21 cellular contexts compared by ENCODE assay signal in genomic region chr2:128602038-128602698, GRCh38.
"Had no signal": no experiment of that assay in that cellular context is flagged by ENCODE, and none has a peak within 500 bp of the region (broad histone marks: within the 10 kb centered on the region; RNA-seq: fewer than 3 reads in every experiment).

No MANE protein-coding gene starts in this region.

- H3K36me3 ChIP-seq: heart left ventricle, prostate gland had no signal

- ATAC-seq: activated T-cell treated with anti-CD3 and anti-CD28 coated beads, Interleukin-2, amount 50 U/mL, for 72 hours; heart left ventricle; naive thymus-derived CD4-positive, alpha-beta T cell; sciatic nerve; T-helper 17 cell had no signal

- H3K4me1 ChIP-seq: prostate gland had no signal

- H3K4me1 Mint-ChIP-seq: naive thymus-derived CD4-positive, alpha-beta T cell; T-helper 17 cell had no signal

- H3K27me3 Mint-ChIP-seq: activated CD4-positive, alpha-beta memory T cell treated with anti-CD3 and anti-CD28 coated beads for 36 hours; naive thymus-derived CD4-positive, alpha-beta T cell; stimulated activated naive CD8-positive, alpha-beta T cell treated with anti-CD3 and anti-CD28 coated beads, Interleukin-15, Interleukin-2, amounts not matched to agents 100 ng/mL and 50 ng/mL, for 24 hours; T-helper 17 cell had no signal

- H3K36me3 Mint-ChIP-seq: activated CD4-positive, alpha-beta memory T cell treated with anti-CD3 and anti-CD28 coated beads for 36 hours; naive thymus-derived CD4-positive, alpha-beta T cell had no signal

- FAIRE-seq: islet of Langerhans, TTC549, urothelium cell line had no signal

- H3K9me3 Mint-ChIP-seq: activated CD4-positive, alpha-beta memory T cell treated with anti-CD3 and anti-CD28 coated beads for 36 hours; activated T-cell treated with anti-CD3 and anti-CD28 coated beads, Interleukin-2, amount 50 U/mL, for 72 hours; stimulated activated naive CD8-positive, alpha-beta T cell treated with anti-CD3 and anti-CD28 coated beads, Interleukin-15, Interleukin-2, amounts not matched to agents 100 ng/mL and 50 ng/mL, for 24 hours had no signal

- DNase-seq: activated CD4-positive, CD25-positive, alpha-beta regulatory T cell; activated naive CD4-positive, alpha-beta T cell; activated T-cell treated with anti-CD3 and anti-CD28 coated beads, Interleukin-2, amount 50 U/mL, for 72 hours; caudate nucleus; cortex of kidney; effector CD8-positive, alpha-beta T cell; foreskin melanocyte; naive thymus-derived CD4-positive, alpha-beta T cell; nucleus accumbens; stimulated activated CD4-positive, alpha-beta T cell treated with anti-CD3 and anti-CD28 coated beads, Interleukin-4, amount 100 ng/mL, for 1 hour; stimulated activated CD8-positive, alpha-beta memory T cell treated with anti-CD3 and anti-CD28 coated beads, Interleukin-4, amount 100 ng/mL, for 48 hours; T-helper 17 cell had no signal

- H3K27ac Mint-ChIP-seq: activated CD4-positive, alpha-beta memory T cell treated with anti-CD3 and anti-CD28 coated beads for 36 hours; activated T-cell treated with anti-CD3 and anti-CD28 coated beads, Interleukin-2, amount 50 U/mL, for 72 hours; naive thymus-derived CD4-positive, alpha-beta T cell; stimulated activated naive CD8-positive, alpha-beta T cell treated with anti-CD3 and anti-CD28 coated beads, Interleukin-15, Interleukin-2, amounts not matched to agents 100 ng/mL and 50 ng/mL, for 24 hours; T-helper 17 cell had no signal

- H3K9me3 ChIP-seq: heart left ventricle, prostate gland had no signal

- H3K4me3 Mint-ChIP-seq: activated CD4-positive, alpha-beta memory T cell treated with anti-CD3 and anti-CD28 coated beads for 36 hours; activated T-cell treated with anti-CD3 and anti-CD28 coated beads, Interleukin-2, amount 50 U/mL, for 72 hours; naive thymus-derived CD4-positive, alpha-beta T cell; stimulated activated naive CD8-positive, alpha-beta T cell treated with anti-CD3 and anti-CD28 coated beads, Interleukin-15, Interleukin-2, amounts not matched to agents 100 ng/mL and 50 ng/mL, for 24 hours; T-helper 17 cell had no signal

- H3K4me3 ChIP-seq: heart left ventricle, lung, prostate gland had no signal

- H3K27ac ChIP-seq: heart left ventricle, prostate gland had no signal

- H3K27me3 ChIP-seq: heart left ventricle had no signal
